Comparison of ENCODE assay signal across 9 cellular contexts in genomic region chr4:47032405-47033106, GRCh38. TPM values are rescaled to one million over a fixed set of nuclear protein-coding genes. Genes with fewer than 3 reads are reported as not detected.
A peak's percentile ranks its signal among the peaks of the same experiment; 100 is the strongest.
DNase-seq lines count a peak whose midpoint lies in the region; ATAC-seq and TF ChIP-seq lines count a peak whose summit lies in the region.
"Had no signal": no experiment of that assay in that cellular context is flagged by ENCODE, and none has a peak within 500 bp of the region (broad histone marks: within the 10 kb centered on the region; RNA-seq: fewer than 3 reads in every experiment).

No MANE protein-coding gene starts in this region.

- no peak overlapping the region for H3K4me3 ChIP-seq in NB4 (ENCODE audit: low read depth, low read length)
- H3K4me3 ChIP-seq in endocrine pancreas (ENCODE audit: control insufficient read depth, insufficient read depth, low read length): peak overlapping the region; percentile 92

- no peaks in the 10 kb centered on the region for H3K9me3 ChIP-seq in endocrine pancreas (ENCODE audit: control insufficient read depth, low read length)

- H3K27me3 Mint-ChIP-seq in activated CD4-positive, alpha-beta T cell treated with anti-CD3 and anti-CD28 coated beads, Interleukin-2, amount 10 ng/mL, durations not matched to agents 24 days and 14 days: peaks cover 45% of the 10 kb centered on the region
- H3K27me3 Mint-ChIP-seq in stimulated activated naive B cell treated with anti-CD40 and anti-IgM and Interleukin-4, amounts not matched to agents 10 μg/mL and 1 μg/mL and 100 μg/mL, for 72 hours: peaks cover 33 to 42% of the 10 kb centered on the region in 2 donors

- peak overlapping the region; percentile 74 for H3K4me3 Mint-ChIP-seq in activated CD4-positive, alpha-beta T cell treated with anti-CD3 and anti-CD28 coated beads, Interleukin-2, amount 10 ng/mL, durations not matched to agents 24 days and 14 days
- peak overlapping the region; percentile 54 to 70 for H3K4me3 Mint-ChIP-seq in stimulated activated naive B cell treated with anti-CD40 and anti-IgM and Interleukin-4, amounts not matched to agents 10 μg/mL and 1 μg/mL and 100 μg/mL, for 72 hours

- no peak overlapping the region for H3K27ac Mint-ChIP-seq in activated CD4-positive, alpha-beta T cell treated with anti-CD3 and anti-CD28 coated beads, Interleukin-2, amount 10 ng/mL, durations not matched to agents 24 days and 14 days
- peak overlapping the region; percentile 79 for H3K27ac Mint-ChIP-seq in stimulated activated naive B cell treated with anti-CD40 and anti-IgM and Interleukin-4, amounts not matched to agents 10 μg/mL and 1 μg/mL and 100 μg/mL, for 72 hours

- no peaks in the 10 kb centered on the region for H3K36me3 ChIP-seq in endocrine pancreas (ENCODE audit: control insufficient read depth, insufficient read depth, low read length)

- no peaks in the 10 kb centered on the region for H3K9me3 Mint-ChIP-seq in activated CD4-positive, alpha-beta T cell treated with anti-CD3 and anti-CD28 coated beads, Interleukin-2, amount 10 ng/mL, durations not matched to agents 24 days and 14 days
- no peaks in the 10 kb centered on the region for H3K9me3 Mint-ChIP-seq in stimulated activated naive B cell treated with anti-CD40 and anti-IgM and Interleukin-4, amounts not matched to agents 10 μg/mL and 1 μg/mL and 100 μg/mL, for 72 hours

- no peaks in the 10 kb centered on the region for H3K4me1 ChIP-seq in endocrine pancreas (ENCODE audit: control insufficient read depth, insufficient read depth, low read length)

- no peaks in the 10 kb centered on the region for H3K27me3 ChIP-seq in endocrine pancreas (ENCODE audit: control insufficient read depth, insufficient read depth, low read length)

- intact Hi-C loops in activated CD4-positive, alpha-beta T cell treated with anti-CD3 and anti-CD28 coated beads, Interleukin-2, amount 10 ng/mL, durations not matched to agents 24 days and 14 days (cut with micrococcal nuclease): loop anchor here (2.0 to 5.0 kb wide), 3 partner anchors 22 to 350 kb away; no protein-coding TSS in a partner anchor

- TF ChIP-seq POLR2A in NB4 (IDR thresholded peaks at IDR 0.05; ENCODE audit: extremely low read depth, insufficient read length): no peak

- H3K36me3 Mint-ChIP-seq in activated CD4-positive, alpha-beta T cell treated with anti-CD3 and anti-CD28 coated beads, Interleukin-2, amount 10 ng/mL, durations not matched to agents 24 days and 14 days (ENCODE audit: low read depth): peaks cover 2% of the 10 kb centered on the region
- H3K36me3 Mint-ChIP-seq in stimulated activated naive B cell treated with anti-CD40 and anti-IgM and Interleukin-4, amounts not matched to agents 10 μg/mL and 1 μg/mL and 100 μg/mL, for 72 hours: no peaks in the 10 kb centered on the region

- H3K4me1 Mint-ChIP-seq in activated CD4-positive, alpha-beta T cell treated with anti-CD3 and anti-CD28 coated beads, Interleukin-2, amount 10 ng/mL, durations not matched to agents 24 days and 14 days: peaks cover 17% of the 10 kb centered on the region
- H3K4me1 Mint-ChIP-seq in stimulated activated naive B cell treated with anti-CD40 and anti-IgM and Interleukin-4, amounts not matched to agents 10 μg/mL and 1 μg/mL and 100 μg/mL, for 72 hours: peaks cover 14 to 23% of the 10 kb centered on the region in 2 donors

- H3K9ac ChIP-seq in endocrine pancreas (ENCODE audit: control insufficient read depth, insufficient read depth, low read length): peak overlapping the region; percentile 19

- TF ChIP-seq CTCF in NB4 (IDR thresholded peaks at IDR 0.05; ENCODE audit: low read depth, low read length): peak; percentile 66

- DNase-seq in activated CD4-positive, alpha-beta T cell treated with anti-CD3 and anti-CD28 coated beads for 24 hours (ENCODE audit: low read depth in 2 of 2): peak; percentile 13 to 38
- DNase-seq in activated CD4-positive, alpha-beta T cell treated with anti-CD3 and anti-CD28 coated beads, Interleukin-2, amount 50 U/mL, for 4 hours: no peak
- DNase-seq in NB4 (ENCODE audit: low read depth) (peak; percentile 60), medulla oblongata (ENCODE audit: extremely low spot score) (peak; percentile 74)
- DNase-seq in activated CD4-positive, alpha-beta T cell treated with anti-CD3 and anti-CD28 coated beads, Interleukin-2, amount 10 ng/mL, durations not matched to agents 24 days and 14 days: peak; percentile 82
- peak; percentile 39 for DNase-seq in stimulated activated naive B cell treated with anti-CD40 and anti-IgM and Interleukin-4, amounts not matched to agents 10 μg/mL and 1 μg/mL and 100 μg/mL, for 72 hours

- ATAC-seq in HG02678 (IDR thresholded peaks at IDR 0.05; ENCODE audit: unreplicated experiment): peak; percentile 95
- ATAC-seq in stimulated activated naive B cell treated with anti-CD40 and anti-IgM and Interleukin-4, amounts not matched to agents 10 μg/mL and 1 μg/mL and 100 μg/mL, for 72 hours (replicated peaks): peak; percentile 73 to 76

RNA-seq across cellular contexts. Expression of gene GABRB1, which starts 1.2 kb away (rescaled TPM):
- not detected in 2 replicates for total RNA-seq in activated CD4-positive, alpha-beta T cell treated with anti-CD3 and anti-CD28 coated beads, Interleukin-2, amount 10 ng/mL, durations not matched to agents 24 days and 14 days
- total RNA-seq: subcutaneous adipose tissue had no signal

RNA-seq across cellular contexts. Expression of gene GABRA4, which starts 39.2 kb away (rescaled TPM):
- total RNA-seq in activated CD4-positive, alpha-beta T cell treated with anti-CD3 and anti-CD28 coated beads, Interleukin-2, amount 10 ng/mL, durations not matched to agents 24 days and 14 days: not detected in 2 replicates
- total RNA-seq: subcutaneous adipose tissue had no signal

Comparison
In these comparisons a context has a peak if more than half of its experiments do, and no peak if none do; other contexts are left out.
1. DNase-seq: peak in activated CD4-positive, alpha-beta T cell treated with anti-CD3 and anti-CD28 coated beads for 24 hours (2 of 2), NB4 (single experiment), activated CD4-positive, alpha-beta T cell treated with anti-CD3 and anti-CD28 coated beads, Interleukin-2, amount 10 ng/mL, durations not matched to agents 24 days and 14 days (single experiment), medulla oblongata (single experiment) and stimulated activated naive B cell treated with anti-CD40 and anti-IgM and Interleukin-4, amounts not matched to agents 10 μg/mL and 1 μg/mL and 100 μg/mL, for 72 hours (single experiment); none in activated CD4-positive, alpha-beta T cell treated with anti-CD3 and anti-CD28 coated beads, Interleukin-2, amount 50 U/mL, for 4 hours (0 of 2).